In the genomic region with DNA sequence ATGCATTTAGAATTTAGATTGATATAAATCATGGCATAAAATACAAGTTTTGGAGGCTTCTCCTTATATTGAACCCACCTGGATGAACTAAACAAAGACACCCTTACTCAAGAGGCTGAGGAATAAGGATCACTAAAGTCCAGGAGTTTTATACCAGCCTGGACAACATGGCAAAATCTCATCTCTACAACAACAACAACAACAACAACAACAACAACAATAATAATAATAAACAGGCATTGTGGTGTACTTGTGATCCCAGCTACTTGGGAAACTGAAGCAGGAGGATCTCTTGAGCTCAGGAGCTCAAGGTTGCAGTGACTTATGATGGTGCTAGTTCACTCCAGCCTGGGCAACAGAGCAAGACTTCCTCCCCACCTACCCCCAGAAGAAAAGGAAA, we compare ENCODE assay signal across 35 cellular contexts.
DNase-seq lines count a peak whose midpoint lies in the region; ATAC-seq, FAIRE-seq and TF ChIP-seq lines count a peak whose summit lies in the region.
"Had no signal": no experiment of that assay in that cellular context is flagged by ENCODE, and none has a peak within 500 bp of the region (broad histone marks: within the 10 kb centered on the region; RNA-seq: fewer than 3 reads in every experiment).

No MANE protein-coding gene starts in this region.

- in situ Hi-C loops in mammary epithelial cell (cut with MboI; ENCODE audit: low sequenced_read_pairs in 2 of 2) (loop anchor here in 1 of 2 donors (10.0 kb wide), 1 partner anchor 164 kb away; no protein-coding TSS in a partner anchor), HepG2 (cut with HindIII; ENCODE audit: extremely low pct_ligation_motif_present, low pct_unique_long_range_greater_than_20kb) (no loop called here)

- BruUV-seq in mammary epithelial cell (replicated peaks; lab: Mats Ljungman, UMichigan): no TSS peak
- BruUV-seq in HepG2 (replicated peaks; lab: Mats Ljungman, UMichigan): no TSS peak

- H3K79me2 ChIP-seq in mammary epithelial cell (ENCODE audit: insufficient read depth, low read length): no peaks in the 10 kb centered on the region
- no peaks in the 10 kb centered on the region for H3K79me2 ChIP-seq in HepG2 (ENCODE audit: insufficient read depth, low read length)
- H3K79me2 ChIP-seq in keratinocyte (ENCODE audit: control insufficient read depth, insufficient read depth, low read length): no peaks in the 10 kb centered on the region

- no peak for TF ChIP-seq EP300 in HepG2 (IDR thresholded peaks at IDR 0.05; ENCODE audit: low read depth in 2 of 2, low read length in 2 of 2)
- no peak for TF ChIP-seq EP300 in HepG2 (CRISPR knock-in tag; IDR thresholded peaks at IDR 0.05; ENCODE audit: borderline replicate concordance)

- H3K36me3 ChIP-seq in mammary epithelial cell (ENCODE audit: insufficient read depth, low read length) (no peaks in the 10 kb centered on the region), breast epithelium (no peaks in the 10 kb centered on the region), HepG2 (replicated peaks in 1 of 2; ENCODE audit: control insufficient read depth in 1 of 2, insufficient read depth in 2 of 2, low read length in 2 of 2) (no peaks in the 10 kb centered on the region), right lobe of liver (no peaks in the 10 kb centered on the region), HEK293 (ENCODE audit: control insufficient read depth in 2 of 2, insufficient read depth in 1 of 2, low read length in 2 of 2) (no peaks in the 10 kb centered on the region), keratinocyte (ENCODE audit: control insufficient read depth in 2 of 2, extremely low read depth in 1 of 2, insufficient read depth in 2 of 2, low read length in 2 of 2) (no peaks in the 10 kb centered on the region), right atrium auricular region (no peaks in the 10 kb centered on the region)
- H3K36me3 ChIP-seq: BE2C; BLaER1; BLaER1 treated with 17β-estradiol and CSF1 and Interleukin-3, amounts not matched to agents 10 nM and 100 nM had no signal

- ATAC-seq in HepG2 (no peak), right lobe of liver (no peak)
- ATAC-seq: A549; CD8-positive, alpha-beta T cell had no signal

- H3K27me3 ChIP-seq in mammary epithelial cell (ENCODE audit: insufficient read depth, low read length): no peaks in the 10 kb centered on the region
- peaks cover 0 to 4% of the 10 kb centered on the region in 2 donors for H3K27me3 ChIP-seq in breast epithelium
- H3K27me3 ChIP-seq in HepG2 (ENCODE audit: control insufficient read depth in 1 of 2, insufficient read depth in 2 of 2, low read length in 2 of 2): no peaks in the 10 kb centered on the region
- no peaks in the 10 kb centered on the region for H3K27me3 ChIP-seq in right lobe of liver
- no peaks in the 10 kb centered on the region for H3K27me3 ChIP-seq in keratinocyte (ENCODE audit: control insufficient read depth, extremely low read depth, insufficient read depth, low read length)
- no peaks in the 10 kb centered on the region for H3K27me3 ChIP-seq in right atrium auricular region
- H3K27me3 ChIP-seq: BLaER1; BLaER1 treated with 17β-estradiol and CSF1 and Interleukin-3, amounts not matched to agents 10 nM and 100 nM had no signal

- TF ChIP-seq CTCF in mammary epithelial cell (conservative IDR thresholded peaks at IDR 0.05 in 1 of 2, IDR thresholded peaks at IDR 0.05 in 1 of 2; ENCODE audit: extremely low read depth in 1 of 2, insufficient read depth in 1 of 2, low read depth in 1 of 2, low read length in 2 of 2) (no peak), breast epithelium (IDR thresholded peaks at IDR 0.05) (no peak), HepG2 (CRISPR knock-in tag; IDR thresholded peaks at IDR 0.05) (no peak), right lobe of liver (IDR thresholded peaks at IDR 0.05) (no peak), HEK293 (tag by site-specific recombination; IDR thresholded peaks at IDR 0.05) (no peak), keratinocyte (optimal IDR thresholded peaks at IDR 0.05 in 1 of 3, IDR thresholded peaks at IDR 0.05 in 1 of 3, conservative IDR thresholded peaks at IDR 0.05 in 1 of 3; ENCODE audit: extremely low read depth in 1 of 3, insufficient read depth in 2 of 3, low read length in 3 of 3) (no peak), right atrium auricular region (IDR thresholded peaks at IDR 0.05) (no peak)

- no peak overlapping the region for H3K4me2 ChIP-seq in mammary epithelial cell (ENCODE audit: insufficient read depth, low read depth, low read length)
- H3K4me2 ChIP-seq in HepG2 (ENCODE audit: low read depth, low read length): no peak overlapping the region
- H3K4me2 ChIP-seq in keratinocyte (ENCODE audit: control insufficient read depth, extremely low read depth, insufficient read depth, low read depth, low read length): no peak overlapping the region
- H3K4me2 ChIP-seq: A549; BLaER1; BLaER1 treated with 17β-estradiol and CSF1 and Interleukin-3, amounts not matched to agents 10 nM and 100 nM had no signal

- H3K4me3 ChIP-seq in mammary epithelial cell (replicated peaks in 1 of 3; ENCODE audit: insufficient read depth in 1 of 3, low read depth in 2 of 3, low read length in 3 of 3): no peak overlapping the region
- H3K4me3 ChIP-seq in breast epithelium: no peak overlapping the region
- no peak overlapping the region for H3K4me3 ChIP-seq in HepG2 (replicated peaks in 1 of 3; ENCODE audit: insufficient read depth in 1 of 3, low read depth in 2 of 3, low read length in 3 of 3)
- H3K4me3 ChIP-seq in right lobe of liver: no peak overlapping the region
- no peak overlapping the region for H3K4me3 ChIP-seq in HEK293 (ENCODE audit: low read depth, low read length)
- no peak overlapping the region for H3K4me3 ChIP-seq in keratinocyte (ENCODE audit: control insufficient read depth in 2 of 3, extremely low read depth in 1 of 3, insufficient read depth in 2 of 3, low read depth in 1 of 3, low read length in 3 of 3)
- H3K4me3 ChIP-seq in right atrium auricular region: no peak overlapping the region
- H3K4me3 ChIP-seq: A549; BLaER1; BLaER1 treated with 17β-estradiol and CSF1 and Interleukin-3, amounts not matched to agents 10 nM and 100 nM had no signal

- H3K9me3 ChIP-seq in mammary epithelial cell (replicated peaks; ENCODE audit: insufficient read depth, low read length) (no peaks in the 10 kb centered on the region), breast epithelium (no peaks in the 10 kb centered on the region), HepG2 (ENCODE audit: low read length) (no peaks in the 10 kb centered on the region), right lobe of liver (no peaks in the 10 kb centered on the region), HEK293 (ENCODE audit: control insufficient read depth, insufficient read depth, low read depth, low read length) (no peaks in the 10 kb centered on the region), keratinocyte (ENCODE audit: control insufficient read depth, low read depth, low read length) (no peaks in the 10 kb centered on the region), right atrium auricular region (no peaks in the 10 kb centered on the region)
- H3K9me3 ChIP-seq: A549; BE2C; BLaER1; BLaER1 treated with 17β-estradiol and CSF1 and Interleukin-3, amounts not matched to agents 10 nM and 100 nM; Caco-2 had no signal

- H3K4me1 ChIP-seq in mammary epithelial cell (ENCODE audit: insufficient read depth, low read length) (peaks cover 15% of the 10 kb centered on the region), breast epithelium (no peaks in the 10 kb centered on the region), HepG2 (ENCODE audit: insufficient read depth, low read length) (no peaks in the 10 kb centered on the region), right lobe of liver (no peaks in the 10 kb centered on the region), HEK293 (ENCODE audit: control insufficient read depth, insufficient read depth, low read length) (peaks cover 6% of the 10 kb centered on the region; the same call in 1 of the 2 replicates), keratinocyte (ENCODE audit: control insufficient read depth, extremely low read depth, insufficient read depth, low read length) (peaks cover 17% of the 10 kb centered on the region), right atrium auricular region (no peaks in the 10 kb centered on the region)
- H3K4me1 ChIP-seq: A549; BE2C; BLaER1; BLaER1 treated with 17β-estradiol and CSF1 and Interleukin-3, amounts not matched to agents 10 nM and 100 nM; Caco-2 had no signal

- peak overlapping the region; percentile 12 for H3K27ac ChIP-seq in mammary epithelial cell (ENCODE audit: insufficient read depth, low read depth, low read length)
- H3K27ac ChIP-seq in breast epithelium: no peak overlapping the region
- no peak overlapping the region for H3K27ac ChIP-seq in HepG2 (ENCODE audit: extremely low read length, insufficient read depth, low read length)
- H3K27ac ChIP-seq in right lobe of liver: no peak overlapping the region
- H3K27ac ChIP-seq in HEK293 (ENCODE audit: extremely low read depth, low read depth, low read length): no peak overlapping the region
- peak overlapping the region; percentile 24 for H3K27ac ChIP-seq in keratinocyte (ENCODE audit: control insufficient read depth, insufficient read depth, low read length)
- H3K27ac ChIP-seq in right atrium auricular region: no peak overlapping the region
- H3K27ac ChIP-seq: 22Rv1; A549; BLaER1; BLaER1 treated with 17β-estradiol and CSF1 and Interleukin-3, amounts not matched to agents 10 nM and 100 nM; C4-2B had no signal

- no peak for TF ChIP-seq RAD21 in HepG2 (CRISPR knock-in tag; IDR thresholded peaks at IDR 0.05)

- H2AFZ ChIP-seq in mammary epithelial cell (ENCODE audit: low read depth, low read length) (no peak overlapping the region), HepG2 (ENCODE audit: low read length) (no peak overlapping the region), keratinocyte (ENCODE audit: control insufficient read depth, low read length) (peak overlapping the region; percentile 11)

- TF ChIP-seq POLR2A in breast epithelium (IDR thresholded peaks at IDR 0.05) (no peak), HepG2 (IDR thresholded peaks at IDR 0.05; ENCODE audit: insufficient read depth in 1 of 2, low read depth in 2 of 2, low read length in 2 of 2) (no peak), right lobe of liver (IDR thresholded peaks at IDR 0.05) (no peak)

- POLR2A ChIA-PET in HepG2 (lab: Yijun Ruan, JAX): no interaction called here
- POLR2A ChIA-PET in HEK293 (lab: Yijun Ruan, JAX): no interaction called here

- H3K9ac ChIP-seq in mammary epithelial cell (ENCODE audit: insufficient read depth, low read length) (no peak overlapping the region), HepG2 (ENCODE audit: insufficient read depth, low read depth, low read length) (no peak overlapping the region), keratinocyte (ENCODE audit: control insufficient read depth, extremely low read depth, insufficient read depth, low read length) (no peak overlapping the region)
- H3K9ac ChIP-seq: BLaER1; BLaER1 treated with 17β-estradiol and CSF1 and Interleukin-3, amounts not matched to agents 10 nM and 100 nM had no signal

- no peaks in the 10 kb centered on the region for H4K20me1 ChIP-seq in mammary epithelial cell (ENCODE audit: insufficient read depth, low read length)
- no peaks in the 10 kb centered on the region for H4K20me1 ChIP-seq in HepG2 (ENCODE audit: insufficient read depth, low read length)
- H4K20me1 ChIP-seq in keratinocyte (ENCODE audit: control insufficient read depth, extremely low read depth, insufficient read depth, low read length): no peaks in the 10 kb centered on the region
- H4K20me1 ChIP-seq: BLaER1; BLaER1 treated with 17β-estradiol and CSF1 and Interleukin-3, amounts not matched to agents 10 nM and 100 nM had no signal

- CTCF ChIA-PET in mammary epithelial cell (lab: Charles Lee; ENCODE audit: low non-redundant PET) (no interaction called here), HepG2 (lab: Yijun Ruan, JAX; ENCODE audit: low intra/inter-chr PET ratio, low total read pairs) (no interaction called here), HEK293 (lab: Yijun Ruan, JAX) (interaction anchor here (1.1 kb wide), 1 partner anchor 17 kb away, joined by 3 read pairs; no protein-coding TSS in a partner anchor)

- H3K9me1 ChIP-seq in keratinocyte (ENCODE audit: control insufficient read depth, extremely low read depth, insufficient read depth, low read length): no peaks in the 10 kb centered on the region

- intact Hi-C loops in mammary epithelial cell (cut with micrococcal nuclease) (loop anchor here (10.0 kb wide), 1 partner anchor 1324 kb away; no protein-coding TSS in a partner anchor), breast epithelium (cut with DNase I; ENCODE audit: low total_unique reads) (no loop called here), HepG2 (cut with micrococcal nuclease; ENCODE audit: unreplicated experiment) (no loop called here), right lobe of liver (cut with DNase I) (loop anchor here in 1 of 2 donors (10.0 kb wide), 1 partner anchor 174 kb away; no protein-coding TSS in a partner anchor)

- no peak for FAIRE-seq in HepG2 (lab: Jason Lieb, UNC)
- no peak for FAIRE-seq in keratinocyte (lab: Jason Lieb, UNC)
- FAIRE-seq: A204.1, A549, D721Med had no signal

- dilution Hi-C loops in mammary epithelial cell (cut with HindIII; ENCODE audit: low sequenced_read_pairs): no loop called here
- dilution Hi-C loops in keratinocyte (cut with MboI; ENCODE audit: extremely low pct_ligation_motif_present, low sequenced_read_pairs): no loop called here

- DNase-seq in mammary epithelial cell (no peak), breast epithelium (ENCODE audit: low spot score in 2 of 2) (no peak), HepG2 (ENCODE audit: low spot score) (no peak), right lobe of liver (no peak), keratinocyte (ENCODE audit: low read depth, low spot score) (no peak), NCI-H748 treated with DMSO at 0.1 percent for 48 hours (lab: John Stamatoyannopoulos, UW) (no peak), right atrium auricular region (ENCODE audit: low spot score) (no peak)
- DNase-seq: 8988T; ACHN; AML-193; BE2C; C1 segment of cervical spinal cord; Caco-2; Calu3; CD4-positive, alpha-beta memory T cell; CD4-positive, alpha-beta T cell; CD4-positive, CD25-positive, alpha-beta regulatory T cell; CD8-positive, alpha-beta memory T cell; CD8-positive, alpha-beta T cell; COR-L47; DMS 273 treated with DMSO at 0.1 percent for 48 hours; DMS153; DMS53; DMS79; DMS79 treated with DMSO at 0.1 percent for 48 hours; DND-41; EL had no signal

Comparison
In these comparisons a context has a peak if more than half of its experiments do, and no peak if none do; other contexts are left out.
1. H3K27ac ChIP-seq: peak in mammary epithelial cell (single experiment) and keratinocyte (single experiment); none in breast epithelium (0 of 2), HepG2 (single experiment), right lobe of liver (0 of 3), HEK293 (single experiment) and right atrium auricular region (0 of 2).